14 cellular contexts compared by ENCODE assay signal in genomic region chr16:9126609-9127008, GRCh38. TPM values are rescaled to one million over a fixed set of nuclear protein-coding genes. Genes with fewer than 3 reads are reported as not detected.
DNase-seq lines count a peak whose midpoint lies in the region; ATAC-seq and TF ChIP-seq lines count a peak whose summit lies in the region.
"Had no signal": no experiment of that assay in that cellular context is flagged by ENCODE, and none has a peak within 500 bp of the region (broad histone marks: within the 10 kb centered on the region; RNA-seq: fewer than 3 reads in every experiment).

No MANE protein-coding gene starts in this region.

- no peak overlapping the region for H3K4me3 ChIP-seq in coronary artery
- H3K4me3 ChIP-seq: right atrium auricular region, upper lobe of left lung had no signal

- POLR2A ChIA-PET in activated B cell treated with CpG ODN at 0.5 μM for 24 hours (lab: Charles Lee): interaction anchor here (0.8 to 1.4 kb wide), 3 partner anchors 35 to 343 kb away, joined by 7 to 18 read pairs (median 11); partner anchors contain the start of gene HAPSTR1

- H3K36me3 Mint-ChIP-seq in activated naive CD4-positive, alpha-beta T cell treated with anti-CD3 and anti-CD28 coated beads, Interleukin-2, amount 10 ng/mL, durations not matched to agents 7 days and 5 days: peaks cover 13% of the 10 kb centered on the region
- H3K36me3 Mint-ChIP-seq in activated B cell treated with CpG ODN at 0.5 μM for 24 hours (ENCODE audit: low read depth) (peaks cover 16% of the 10 kb centered on the region), immature natural killer cell (peaks cover 0 to 6% (median 0%) of the 10 kb centered on the region in 3 donors)
- peaks cover 15 to 32% of the 10 kb centered on the region in 2 donors for H3K36me3 Mint-ChIP-seq in stimulated activated naive B cell treated with anti-CD40 and anti-IgM and Interleukin-4, amounts not matched to agents 10 μg/mL and 1 μg/mL and 100 μg/mL, for 72 hours

- H3K9me3 Mint-ChIP-seq in activated naive CD4-positive, alpha-beta T cell treated with anti-CD3 and anti-CD28 coated beads, Interleukin-2, amount 10 ng/mL, durations not matched to agents 7 days and 5 days: no peaks in the 10 kb centered on the region
- H3K9me3 Mint-ChIP-seq in activated B cell treated with CpG ODN at 0.5 μM for 24 hours (no peaks in the 10 kb centered on the region), immature natural killer cell (no peaks in the 10 kb centered on the region)
- H3K9me3 Mint-ChIP-seq in stimulated activated naive B cell treated with anti-CD40 and anti-IgM and Interleukin-4, amounts not matched to agents 10 μg/mL and 1 μg/mL and 100 μg/mL, for 72 hours: no peaks in the 10 kb centered on the region

- no peak overlapping the region for H3K4me3 Mint-ChIP-seq in activated naive CD4-positive, alpha-beta T cell treated with anti-CD3 and anti-CD28 coated beads, Interleukin-2, amount 10 ng/mL, durations not matched to agents 7 days and 5 days
- H3K4me3 Mint-ChIP-seq in activated B cell treated with CpG ODN at 0.5 μM for 24 hours: no peak overlapping the region
- H3K4me3 Mint-ChIP-seq in immature natural killer cell: peak overlapping the region; percentile 36 to 71 (median 57)
- peak overlapping the region; percentile 3 to 32 for H3K4me3 Mint-ChIP-seq in stimulated activated naive B cell treated with anti-CD40 and anti-IgM and Interleukin-4, amounts not matched to agents 10 μg/mL and 1 μg/mL and 100 μg/mL, for 72 hours

- TF ChIP-seq CTCF in activated B cell treated with CpG ODN at 0.5 μM for 24 hours (IDR thresholded peaks at IDR 0.05): no peak
- TF ChIP-seq CTCF in coronary artery (IDR thresholded peaks at IDR 0.05): no peak

- CTCF ChIA-PET in activated naive CD4-positive, alpha-beta T cell treated with anti-CD3 and anti-CD28 coated beads, Interleukin-2, amount 10 ng/mL, durations not matched to agents 7 days and 5 days (lab: Charles Lee): no interaction called here
- CTCF ChIA-PET in activated B cell treated with CpG ODN at 0.5 μM for 24 hours (lab: Charles Lee): interaction anchor here (1.0 kb wide), 1 partner anchor 12 kb away, joined by 4 read pairs; no protein-coding TSS in a partner anchor

- no peak for DNase-seq in activated naive CD4-positive, alpha-beta T cell treated with anti-CD3 and anti-CD28 coated beads, Interleukin-2, amount 10 ng/mL, durations not matched to agents 7 days and 5 days
- DNase-seq in activated naive CD4-positive, alpha-beta T cell treated with Interleukin-2 at 50 U/mL for 16 hours: no peak
- DNase-seq in activated B cell treated with CpG ODN at 0.5 μM for 24 hours (no peak), immature natural killer cell (no peak), inferior parietal cortex (ENCODE audit: extremely low spot score) (no peak), coronary artery (ENCODE audit: low spot score) (no peak), CD1c-positive myeloid dendritic cell (ENCODE audit: extremely low spot score) (no peak)
- DNase-seq in stimulated activated naive B cell treated with anti-CD40 and anti-IgM and Interleukin-4, amounts not matched to agents 10 μg/mL and 1 μg/mL and 100 μg/mL, for 72 hours: no peak
- DNase-seq: hippocampal formation, left colon, NCI-H146, OCI-M1, upper lobe of left lung had no signal

- ATAC-seq in activated B cell treated with CpG ODN at 0.5 μM for 24 hours (ENCODE audit: low read depth): no peak
- ATAC-seq in stimulated activated naive B cell treated with anti-CD40 and anti-IgM and Interleukin-4, amounts not matched to agents 10 μg/mL and 1 μg/mL and 100 μg/mL, for 72 hours (replicated peaks): no peak
- ATAC-seq: left colon had no signal

- H3K27me3 Mint-ChIP-seq in activated naive CD4-positive, alpha-beta T cell treated with anti-CD3 and anti-CD28 coated beads, Interleukin-2, amount 10 ng/mL, durations not matched to agents 7 days and 5 days: no peaks in the 10 kb centered on the region
- H3K27me3 Mint-ChIP-seq in activated B cell treated with CpG ODN at 0.5 μM for 24 hours (no peaks in the 10 kb centered on the region), immature natural killer cell (ENCODE audit: low read depth in 3 of 3) (peaks cover 2 to 4% (median 2%) of the 10 kb centered on the region in 3 donors)
- H3K27me3 Mint-ChIP-seq in stimulated activated naive B cell treated with anti-CD40 and anti-IgM and Interleukin-4, amounts not matched to agents 10 μg/mL and 1 μg/mL and 100 μg/mL, for 72 hours: no peaks in the 10 kb centered on the region

- intact Hi-C loops in activated B cell treated with CpG ODN at 0.5 μM for 24 hours (cut with micrococcal nuclease): no loop called here

- peaks cover 48% of the 10 kb centered on the region for H3K4me1 Mint-ChIP-seq in activated naive CD4-positive, alpha-beta T cell treated with anti-CD3 and anti-CD28 coated beads, Interleukin-2, amount 10 ng/mL, durations not matched to agents 7 days and 5 days
- peaks cover 63% of the 10 kb centered on the region for H3K4me1 Mint-ChIP-seq in activated B cell treated with CpG ODN at 0.5 μM for 24 hours
- H3K4me1 Mint-ChIP-seq in immature natural killer cell: peaks cover 71 to 77% of the 10 kb centered on the region in 2 donors
- peaks cover 57 to 73% of the 10 kb centered on the region in 2 donors for H3K4me1 Mint-ChIP-seq in stimulated activated naive B cell treated with anti-CD40 and anti-IgM and Interleukin-4, amounts not matched to agents 10 μg/mL and 1 μg/mL and 100 μg/mL, for 72 hours

- no peak overlapping the region for H3K27ac ChIP-seq in coronary artery

- peak overlapping the region; percentile 34 for H3K27ac Mint-ChIP-seq in activated naive CD4-positive, alpha-beta T cell treated with anti-CD3 and anti-CD28 coated beads, Interleukin-2, amount 10 ng/mL, durations not matched to agents 7 days and 5 days
- H3K27ac Mint-ChIP-seq in activated B cell treated with CpG ODN at 0.5 μM for 24 hours: peak overlapping the region; percentile 50
- peak overlapping the region; percentile 82 to 99 (median 92) for H3K27ac Mint-ChIP-seq in immature natural killer cell
- peak overlapping the region; percentile 86 for H3K27ac Mint-ChIP-seq in stimulated activated naive B cell treated with anti-CD40 and anti-IgM and Interleukin-4, amounts not matched to agents 10 μg/mL and 1 μg/mL and 100 μg/mL, for 72 hours

RNA-seq across cellular contexts. Expression of gene HAPSTR1, which starts 35.2 kb away (rescaled TPM):
- total RNA-seq in activated B cell treated with CpG ODN at 0.5 μM for 24 hours: 77.0 and 85.6 TPM in 2 replicates
- 10 to 100 TPM in 1 of 3 donors, 1 to 10 TPM in 2; 4.9 to 20.2 (median 6.1) TPM for polyA plus RNA-seq in immature natural killer cell

Comparison
In these comparisons a context has a peak if more than half of its experiments do, and no peak if none do; other contexts are left out.
1. H3K27ac Mint-ChIP-seq: peak in every context shown above with its lines; median percentile 92 in immature natural killer cell; 86 in stimulated activated naive B cell treated with anti-CD40 and anti-IgM and Interleukin-4, amounts not matched to agents 10 μg/mL and 1 μg/mL and 100 μg/mL, for 72 hours; 50 in activated B cell treated with CpG ODN at 0.5 μM for 24 hours; 34 in activated naive CD4-positive, alpha-beta T cell treated with anti-CD3 and anti-CD28 coated beads, Interleukin-2, amount 10 ng/mL, durations not matched to agents 7 days and 5 days.
2. H3K4me3 Mint-ChIP-seq: peak in immature natural killer cell (5 of 5) and stimulated activated naive B cell treated with anti-CD40 and anti-IgM and Interleukin-4, amounts not matched to agents 10 μg/mL and 1 μg/mL and 100 μg/mL, for 72 hours (2 of 2); none in activated naive CD4-positive, alpha-beta T cell treated with anti-CD3 and anti-CD28 coated beads, Interleukin-2, amount 10 ng/mL, durations not matched to agents 7 days and 5 days (single experiment) and activated B cell treated with CpG ODN at 0.5 μM for 24 hours (single experiment).